ENCODE assay signal across 1 cellular context in the genomic region with DNA sequence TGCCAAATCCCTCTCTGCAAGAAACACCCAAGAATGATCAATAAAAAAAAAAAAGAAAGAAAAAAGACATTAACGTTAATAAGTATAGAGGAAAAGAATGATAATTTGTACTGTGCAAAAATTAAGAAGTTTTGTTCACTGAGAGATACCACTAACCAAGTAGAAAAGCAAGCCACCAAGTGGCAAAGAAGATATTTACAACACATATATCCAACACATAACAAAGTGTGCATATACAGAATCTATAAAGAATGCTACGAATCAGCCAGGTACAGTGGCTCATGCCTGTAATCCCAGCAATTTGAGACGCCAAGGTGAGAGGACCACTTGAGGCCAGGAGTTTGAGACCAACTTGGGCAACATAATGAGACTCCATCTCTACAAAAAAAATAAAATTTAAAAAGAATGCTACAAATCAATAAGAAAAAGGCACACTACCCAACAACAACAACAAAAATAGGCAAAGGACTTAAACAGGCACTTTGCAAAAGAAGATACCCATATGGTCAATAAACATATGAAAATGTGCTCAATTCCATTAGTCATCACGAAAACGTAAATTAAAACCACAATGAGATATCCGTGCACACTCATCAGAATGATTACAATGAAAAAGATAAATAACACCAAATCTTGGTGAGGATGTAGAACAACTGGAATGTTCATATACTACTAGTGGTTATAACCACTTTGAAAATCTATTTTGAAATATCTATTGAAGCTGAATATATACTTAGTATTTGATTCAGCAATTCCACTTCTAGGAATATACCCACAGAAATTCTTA.
TF ChIP-seq lines count a peak whose summit lies in the region.

No MANE protein-coding gene starts in this region.

TF ChIP-seq in HCT116, 20 proteins besides CTCF, POLR2A, EP300 and RAD21:
- TF ChIP-seq POLR2AphosphoS5 (IDR thresholded peaks at IDR 0.05; ENCODE audit: low read depth, low read length) (no peak), REST (IDR thresholded peaks at IDR 0.05; ENCODE audit: low read depth) (no peak), CBX3 (IDR thresholded peaks at IDR 0.05; ENCODE audit: low read depth) (no peak), FOSL1 (IDR thresholded peaks at IDR 0.05; ENCODE audit: low read depth) (no peak), SIN3A (IDR thresholded peaks at IDR 0.05; ENCODE audit: low read depth) (no peak), YY1 (IDR thresholded peaks at IDR 0.05; ENCODE audit: extremely low read depth, insufficient replicate concordance, low read depth, low read length) (no peak), JUND (IDR thresholded peaks at IDR 0.05) (no peak), EGR1 (IDR thresholded peaks at IDR 0.05; ENCODE audit: low read depth) (no peak), TCF7L2 (IDR thresholded peaks at IDR 0.05; ENCODE audit: borderline replicate concordance, extremely low read depth, insufficient read depth, insufficient read length) (no peak), ZNF274 (IDR thresholded peaks at IDR 0.05; ENCODE audit: low read depth, low read length) (no peak), CEBPB (IDR thresholded peaks at IDR 0.05; ENCODE audit: low read depth) (no peak), SP1 (IDR thresholded peaks at IDR 0.05; ENCODE audit: low read depth) (no peak), ELF1 (IDR thresholded peaks at IDR 0.05; ENCODE audit: borderline replicate concordance, low read depth) (no peak), ZFX (IDR thresholded peaks at IDR 0.05) (no peak), ATF3 (IDR thresholded peaks at IDR 0.05) (no peak), EZH2 (IDR thresholded peaks at IDR 0.05) (no peak), SRF (IDR thresholded peaks at IDR 0.05; ENCODE audit: low read depth) (no peak)
- TF ChIP-seq, protein P1, sequence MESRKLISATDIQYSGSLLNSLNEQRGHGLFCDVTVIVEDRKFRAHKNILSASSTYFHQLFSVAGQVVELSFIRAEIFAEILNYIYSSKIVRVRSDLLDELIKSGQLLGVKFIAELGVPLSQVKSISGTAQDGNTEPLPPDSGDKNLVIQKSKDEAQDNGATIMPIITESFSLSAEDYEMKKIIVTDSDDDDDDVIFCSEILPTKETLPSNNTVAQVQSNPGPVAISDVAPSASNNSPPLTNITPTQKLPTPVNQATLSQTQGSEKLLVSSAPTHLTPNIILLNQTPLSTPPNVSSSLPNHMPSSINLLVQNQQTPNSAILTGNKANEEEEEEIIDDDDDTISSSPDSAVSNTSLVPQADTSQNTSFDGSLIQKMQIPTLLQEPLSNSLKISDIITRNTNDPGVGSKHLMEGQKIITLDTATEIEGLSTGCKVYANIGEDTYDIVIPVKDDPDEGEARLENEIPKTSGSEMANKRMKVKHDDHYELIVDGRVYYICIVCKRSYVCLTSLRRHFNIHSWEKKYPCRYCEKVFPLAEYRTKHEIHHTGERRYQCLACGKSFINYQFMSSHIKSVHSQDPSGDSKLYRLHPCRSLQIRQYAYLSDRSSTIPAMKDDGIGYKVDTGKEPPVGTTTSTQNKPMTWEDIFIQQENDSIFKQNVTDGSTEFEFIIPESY (IDR thresholded peaks at IDR 0.05; ENCODE audit: extremely low read depth, insufficient replicate concordance, low read length), result no peak
